8 cellular contexts compared by ENCODE assay signal in the genomic region with DNA sequence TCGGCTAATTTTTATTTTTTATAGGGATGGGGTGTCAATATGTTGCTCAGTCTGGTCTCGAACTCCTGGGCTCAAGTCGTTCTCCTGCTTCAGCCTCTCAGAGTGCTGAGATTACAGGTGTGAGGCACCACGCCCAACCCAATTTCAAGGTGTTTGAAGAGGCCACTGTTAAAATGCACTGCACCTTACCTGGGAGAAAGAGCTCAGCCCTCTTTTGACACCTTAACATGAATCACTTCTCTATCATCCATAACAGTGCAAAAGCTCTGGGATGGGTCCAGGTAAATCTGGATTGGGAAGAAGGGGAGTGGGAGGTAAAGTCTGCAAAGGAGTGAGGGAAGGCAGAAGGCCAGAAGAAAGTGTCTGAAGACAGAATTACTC. TPM values are rescaled to one million over a fixed set of nuclear protein-coding genes. Genes with fewer than 3 reads are reported as not detected.
DNase-seq lines count a peak whose midpoint lies in the region; ATAC-seq and TF ChIP-seq lines count a peak whose summit lies in the region.

No MANE protein-coding gene starts in this region.

- H3K27ac Mint-ChIP-seq in natural killer cell = peak overlapping the region; percentile 9 to 88

- H3K4me3 Mint-ChIP-seq in natural killer cell = peak overlapping the region; percentile 86

- H3K79me2 ChIP-seq in Karpas-422 (ENCODE audit: low read length) = peaks cover 41% of the 10 kb centered on the region

- H3K27me3 Mint-ChIP-seq in natural killer cell (ENCODE audit: low read depth in 2 of 2) = no peaks in the 10 kb centered on the region

- H3K9me2 ChIP-seq in Karpas-422 (replicated peaks; ENCODE audit: insufficient read depth, low read length) = no peaks in the 10 kb centered on the region

- no peak overlapping the region for H3K27ac ChIP-seq in Karpas-422 (ENCODE audit: low read length)

- H3K9me3 ChIP-seq in BE2C (no peaks in the 10 kb centered on the region), Karpas-422 (ENCODE audit: low read length) (no peaks in the 10 kb centered on the region)

- H2AFZ ChIP-seq in Karpas-422 (ENCODE audit: low read length) = peak overlapping the region; percentile 98

- H3K27me3 ChIP-seq in BE2C (no peaks in the 10 kb centered on the region), Karpas-422 (ENCODE audit: low read length) (no peaks in the 10 kb centered on the region)

- H3K36me3 ChIP-seq in BE2C = peaks cover 23% of the 10 kb centered on the region
- peaks cover 17% of the 10 kb centered on the region for H3K36me3 ChIP-seq in Karpas-422 (ENCODE audit: insufficient read depth, low read length)

- peak overlapping the region; percentile 81 for H3K4me2 ChIP-seq in Karpas-422 (ENCODE audit: low read depth, low read length, poor library complexity, severe bottlenecking)

- peaks cover 10% of the 10 kb centered on the region for H3K36me3 Mint-ChIP-seq in natural killer cell

- no peak for ATAC-seq in natural killer cell
- no peak for ATAC-seq in activated CD4-positive, CD25-positive, alpha-beta regulatory T cell treated with anti-CD3 and anti-CD28 coated beads, Interleukin-2, amount 50 U/mL, for 24 hours
- ATAC-seq in GM21515 (IDR thresholded peaks at IDR 0.05; ENCODE audit: unreplicated experiment) = no peak
- ATAC-seq in GM19397 (IDR thresholded peaks at IDR 0.05; ENCODE audit: unreplicated experiment) = no peak

- no peaks in the 10 kb centered on the region for H3K9me3 Mint-ChIP-seq in natural killer cell

- H3K4me1 ChIP-seq in BE2C (no peaks in the 10 kb centered on the region), Karpas-422 (ENCODE audit: low read length) (peaks cover 37% of the 10 kb centered on the region)

- no peaks in the 10 kb centered on the region for H4K20me1 ChIP-seq in Karpas-422 (ENCODE audit: insufficient read depth, low read depth, low read length)

- H3K4me1 Mint-ChIP-seq in natural killer cell = peaks cover 14 to 31% of the 10 kb centered on the region in 2 donors

- DNase-seq in BE2C = no peak
- DNase-seq in Karpas-422 = no peak
- DNase-seq in choroid plexus epithelial cell (ENCODE audit: low read depth) = no peak
- no peak for DNase-seq in natural killer cell
- DNase-seq in NCI-H1092 treated with DMSO at 0.1 percent for 48 hours (lab: John Stamatoyannopoulos, UW) = no peak

- intact Hi-C loops in natural killer cell (cut with micrococcal nuclease) = no loop called here

- TF ChIP-seq CTCF in BE2C (IDR thresholded peaks at IDR 0.05; ENCODE audit: low read depth, low read length) (no peak), choroid plexus epithelial cell (conservative IDR thresholded peaks at IDR 0.05; ENCODE audit: low read depth, low read length) (no peak), natural killer cell (IDR thresholded peaks at IDR 0.05) (no peak)

- peak overlapping the region; percentile 80 for H3K4me3 ChIP-seq in BE2C (ENCODE audit: low read depth, low read length)
- peak overlapping the region; percentile 99 for H3K4me3 ChIP-seq in Karpas-422 (ENCODE audit: low read length)
- peak overlapping the region; percentile 94 for H3K4me3 ChIP-seq in choroid plexus epithelial cell (ENCODE audit: low read depth, low read length)

- peak overlapping the region; percentile 99 for H3K9ac ChIP-seq in Karpas-422 (ENCODE audit: low read length)

RNA-seq across cellular contexts. Expression of a gene that starts 0.6 kb away (rescaled TPM):
- 43.0 TPM for polyA plus RNA-seq in BE2C (2012; ENCODE audit: insufficient read depth, insufficient read length, low read depth)
- total RNA-seq in Karpas-422 (2014; rRNA removed; shearing (Covaris generic); ENCODE audit: low replicate concordance) = 20.7 and 20.8 TPM in 2 replicates
- 10 to 100 TPM; 22.2 to 29.9 (median 26.0) TPM for total RNA-seq in natural killer cell

RNA-seq across cellular contexts. Expression of a gene that starts 44.7 kb away (rescaled TPM):
- 18.6 TPM for polyA plus RNA-seq in BE2C (2012; ENCODE audit: insufficient read depth, insufficient read length, low read depth)
- 3.5 and 14.6 TPM in 2 replicates for total RNA-seq in Karpas-422 (2014; rRNA removed; shearing (Covaris generic); ENCODE audit: low replicate concordance)
- 10 to 100 TPM; 11.2 to 23.7 (median 17.0) TPM for total RNA-seq in natural killer cell

RNA-seq across cellular contexts. Expression of a gene that starts 47.5 kb away (rescaled TPM):
- polyA plus RNA-seq in BE2C (2012; ENCODE audit: insufficient read depth, insufficient read length, low read depth) = 8.9 TPM
- total RNA-seq in Karpas-422 (2014; rRNA removed; shearing (Covaris generic); ENCODE audit: low replicate concordance) = 8.4 and 13.9 TPM in 2 replicates
- total RNA-seq in natural killer cell = 10 to 100 TPM; 14.8 to 18.5 (median 18.5) TPM
